ENCODE assay signal across 15 cellular contexts in the genomic region with DNA sequence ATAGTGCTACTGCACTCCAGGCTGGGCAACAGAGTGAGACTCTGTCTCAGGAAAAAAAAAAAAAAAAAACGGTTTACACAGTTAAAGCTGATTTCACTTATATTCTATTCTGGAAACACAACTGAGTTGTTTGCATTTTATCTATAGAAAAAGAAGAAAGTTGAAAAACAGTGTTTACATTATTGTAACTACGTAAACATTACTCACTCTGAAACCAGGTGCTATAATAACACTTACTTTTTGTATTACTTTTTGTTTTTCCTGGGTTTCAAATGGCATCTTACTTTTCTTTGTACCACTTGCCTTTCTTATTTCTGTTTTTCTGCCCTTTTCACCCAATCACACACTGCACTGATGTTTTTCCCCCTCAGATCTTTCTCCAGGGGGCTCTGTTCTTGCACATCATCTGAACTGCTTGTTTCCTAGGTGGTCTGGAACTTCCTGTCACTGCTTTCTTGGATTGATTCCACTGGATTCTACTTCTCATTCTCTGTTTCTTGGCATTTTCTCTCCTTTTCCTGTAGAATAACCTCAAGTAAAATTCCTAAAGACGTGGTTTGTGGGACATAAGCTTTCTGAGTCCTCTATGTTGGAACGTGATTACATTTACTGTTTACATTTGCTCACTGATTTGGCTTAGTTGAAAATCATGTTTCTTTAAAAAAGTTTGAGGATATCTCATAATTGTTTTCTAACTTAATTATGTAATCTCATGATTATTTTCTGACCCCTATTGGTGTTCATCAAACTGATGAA.
"Had no signal": no experiment of that assay in that cellular context is flagged by ENCODE, and none has a peak within 500 bp of the region (broad histone marks: within the 10 kb centered on the region; RNA-seq: fewer than 3 reads in every experiment).

No MANE protein-coding gene starts in this region.

- H3K4me3 ChIP-seq: skin epidermis, thyroid gland had no signal

- H3K4me1 ChIP-seq: foreskin keratinocyte, thyroid gland had no signal

- H3K27me3 ChIP-seq: brain microvascular endothelial cell, foreskin keratinocyte, thyroid gland had no signal

- FAIRE-seq: endometrium, islet of Langerhans, TTC549, urothelium cell line had no signal

- DNase-seq: activated B cell treated with CpG ODN at 0.5 μM for 24 hours; activated CD4-positive, alpha-beta T cell treated with anti-CD3 and anti-CD28 coated beads, Interleukin-2, amount 10 ng/mL, durations not matched to agents 7 days and 5 days; activated effector memory CD4-positive, alpha-beta T cell treated with Interleukin-2 at 50 U/mL for 16 hours; activated T-cell treated with anti-CD3 and anti-CD28 coated beads for 4 hours; amygdala; brain microvascular endothelial cell; foreskin keratinocyte; head of caudate nucleus; thyroid gland had no signal

- ATAC-seq: esophagus mucosa, foreskin keratinocyte had no signal

- H3K27ac ChIP-seq: brain microvascular endothelial cell, foreskin keratinocyte, skin epidermis, thyroid gland had no signal

- H3K9me3 ChIP-seq: thyroid gland had no signal

- H3K36me3 ChIP-seq: brain microvascular endothelial cell, thyroid gland had no signal
